ENCODE assay signal across 1 cellular context in the genomic region with DNA sequence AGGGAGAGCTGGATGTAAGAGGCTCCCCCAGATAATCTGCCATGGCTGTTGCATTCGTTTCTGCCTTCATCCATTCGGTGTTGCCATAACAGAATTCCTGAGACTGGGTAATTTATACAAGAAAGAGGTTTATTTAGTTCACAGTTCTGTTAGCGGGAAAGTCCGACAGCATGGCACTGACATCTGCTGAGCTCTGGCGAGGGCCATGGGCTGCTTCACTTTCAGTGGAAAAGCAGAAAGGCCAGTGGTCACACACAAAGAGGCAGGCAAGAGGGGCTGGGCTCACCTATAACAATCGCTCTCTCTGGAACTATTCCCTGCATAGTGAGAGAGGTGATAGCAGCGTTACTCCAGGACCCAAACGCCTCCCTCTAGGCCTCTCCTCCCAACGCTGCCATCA.
TF ChIP-seq lines count a peak whose summit lies in the region.

No MANE protein-coding gene starts in this region.

TF ChIP-seq in IMR-90, 13 proteins besides CTCF, POLR2A, EP300 and RAD21:
- TF ChIP-seq CEBPB (IDR thresholded peaks at IDR 0.05; ENCODE audit: low read depth, low read length) (no peak), SMC3 (IDR thresholded peaks at IDR 0.05; ENCODE audit: low read depth, low read length) (no peak), MAFK (IDR thresholded peaks at IDR 0.05; ENCODE audit: low read depth, low read length) (no peak), RCOR1 (IDR thresholded peaks at IDR 0.05; ENCODE audit: insufficient replicate concordance, low read length) (no peak), NFE2L2 (IDR thresholded peaks at IDR 0.05; ENCODE audit: low read depth, low read length) (no peak), BHLHE40 (IDR thresholded peaks at IDR 0.05; ENCODE audit: low read depth, low read length) (no peak), RFX5 (IDR thresholded peaks at IDR 0.05; ENCODE audit: low read depth, low read length) (no peak), CHD1 (IDR thresholded peaks at IDR 0.05; ENCODE audit: low read depth, low read length) (no peak), MXI1 (IDR thresholded peaks at IDR 0.05; ENCODE audit: borderline replicate concordance, low read depth, low read length) (no peak), FOS (IDR thresholded peaks at IDR 0.05; ENCODE audit: low read depth, low read length) (no peak), MAZ (IDR thresholded peaks at IDR 0.05; ENCODE audit: borderline replicate concordance, low read depth, low read length) (no peak)
- TF ChIP-seq, protein P1, sequence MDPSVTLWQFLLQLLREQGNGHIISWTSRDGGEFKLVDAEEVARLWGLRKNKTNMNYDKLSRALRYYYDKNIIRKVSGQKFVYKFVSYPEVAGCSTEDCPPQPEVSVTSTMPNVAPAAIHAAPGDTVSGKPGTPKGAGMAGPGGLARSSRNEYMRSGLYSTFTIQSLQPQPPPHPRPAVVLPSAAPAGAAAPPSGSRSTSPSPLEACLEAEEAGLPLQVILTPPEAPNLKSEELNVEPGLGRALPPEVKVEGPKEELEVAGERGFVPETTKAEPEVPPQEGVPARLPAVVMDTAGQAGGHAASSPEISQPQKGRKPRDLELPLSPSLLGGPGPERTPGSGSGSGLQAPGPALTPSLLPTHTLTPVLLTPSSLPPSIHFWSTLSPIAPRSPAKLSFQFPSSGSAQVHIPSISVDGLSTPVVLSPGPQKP (IDR thresholded peaks at IDR 0.05; ENCODE audit: borderline replicate concordance, low read depth, low read length), result no peak
- TF ChIP-seq, protein P2, sequence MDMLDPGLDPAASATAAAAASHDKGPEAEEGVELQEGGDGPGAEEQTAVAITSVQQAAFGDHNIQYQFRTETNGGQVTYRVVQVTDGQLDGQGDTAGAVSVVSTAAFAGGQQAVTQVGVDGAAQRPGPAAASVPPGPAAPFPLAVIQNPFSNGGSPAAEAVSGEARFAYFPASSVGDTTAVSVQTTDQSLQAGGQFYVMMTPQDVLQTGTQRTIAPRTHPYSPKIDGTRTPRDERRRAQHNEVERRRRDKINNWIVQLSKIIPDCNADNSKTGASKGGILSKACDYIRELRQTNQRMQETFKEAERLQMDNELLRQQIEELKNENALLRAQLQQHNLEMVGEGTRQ (IDR thresholded peaks at IDR 0.05; ENCODE audit: low read depth, low read length), result no peak
TF ChIP-seq in IMR-90: peak in this region for 0.
